Comparison of ENCODE assay signal across 1 cellular context in the genomic region with DNA sequence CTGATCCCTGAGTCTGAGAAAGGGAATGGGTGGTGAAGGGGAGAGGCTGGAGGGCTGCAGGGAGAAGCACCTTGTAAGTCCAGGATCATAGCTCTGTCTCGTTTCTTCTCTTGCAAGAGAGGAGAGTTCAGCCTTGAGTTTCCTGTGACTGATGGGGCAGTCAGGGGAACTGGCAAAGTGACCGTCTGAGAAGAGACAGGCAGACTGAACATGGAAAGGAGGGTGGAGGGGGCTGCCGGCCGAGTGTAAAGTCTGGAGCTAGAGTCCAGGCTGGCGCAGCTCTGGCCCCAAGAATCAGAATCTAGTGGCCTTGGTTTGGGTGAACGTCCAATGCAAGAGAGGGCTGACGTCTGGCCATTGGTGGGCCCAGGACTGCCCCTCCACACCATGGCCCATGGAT.
TF ChIP-seq lines count a peak whose summit lies in the region.

No MANE protein-coding gene starts in this region.

TF ChIP-seq in GM23338, 12 proteins besides CTCF, POLR2A, EP300 and RAD21 (continued from another document):
- TF ChIP-seq POLR2AphosphoS5 (IDR thresholded peaks at IDR 0.05; ENCODE audit: low read depth) (no peak), NANOG (IDR thresholded peaks at IDR 0.05; ENCODE audit: borderline replicate concordance) (no peak), ZNF331 (CRISPR knock-in tag; IDR thresholded peaks at IDR 0.05; ENCODE audit: low read depth) (no peak), ZNF114 (CRISPR knock-in tag; IDR thresholded peaks at IDR 0.05) (no peak), EZH2 (IDR thresholded peaks at IDR 0.05; ENCODE audit: low read depth, unreplicated experiment) (no peak), STAT1 (IDR thresholded peaks at IDR 0.05; ENCODE audit: unreplicated experiment) (no peak), JUNB (IDR thresholded peaks at IDR 0.05; ENCODE audit: unreplicated experiment) (no peak), EZH2phosphoT487 (IDR thresholded peaks at IDR 0.05; ENCODE audit: unreplicated experiment) (no peak)
- TF ChIP-seq, protein P1, sequence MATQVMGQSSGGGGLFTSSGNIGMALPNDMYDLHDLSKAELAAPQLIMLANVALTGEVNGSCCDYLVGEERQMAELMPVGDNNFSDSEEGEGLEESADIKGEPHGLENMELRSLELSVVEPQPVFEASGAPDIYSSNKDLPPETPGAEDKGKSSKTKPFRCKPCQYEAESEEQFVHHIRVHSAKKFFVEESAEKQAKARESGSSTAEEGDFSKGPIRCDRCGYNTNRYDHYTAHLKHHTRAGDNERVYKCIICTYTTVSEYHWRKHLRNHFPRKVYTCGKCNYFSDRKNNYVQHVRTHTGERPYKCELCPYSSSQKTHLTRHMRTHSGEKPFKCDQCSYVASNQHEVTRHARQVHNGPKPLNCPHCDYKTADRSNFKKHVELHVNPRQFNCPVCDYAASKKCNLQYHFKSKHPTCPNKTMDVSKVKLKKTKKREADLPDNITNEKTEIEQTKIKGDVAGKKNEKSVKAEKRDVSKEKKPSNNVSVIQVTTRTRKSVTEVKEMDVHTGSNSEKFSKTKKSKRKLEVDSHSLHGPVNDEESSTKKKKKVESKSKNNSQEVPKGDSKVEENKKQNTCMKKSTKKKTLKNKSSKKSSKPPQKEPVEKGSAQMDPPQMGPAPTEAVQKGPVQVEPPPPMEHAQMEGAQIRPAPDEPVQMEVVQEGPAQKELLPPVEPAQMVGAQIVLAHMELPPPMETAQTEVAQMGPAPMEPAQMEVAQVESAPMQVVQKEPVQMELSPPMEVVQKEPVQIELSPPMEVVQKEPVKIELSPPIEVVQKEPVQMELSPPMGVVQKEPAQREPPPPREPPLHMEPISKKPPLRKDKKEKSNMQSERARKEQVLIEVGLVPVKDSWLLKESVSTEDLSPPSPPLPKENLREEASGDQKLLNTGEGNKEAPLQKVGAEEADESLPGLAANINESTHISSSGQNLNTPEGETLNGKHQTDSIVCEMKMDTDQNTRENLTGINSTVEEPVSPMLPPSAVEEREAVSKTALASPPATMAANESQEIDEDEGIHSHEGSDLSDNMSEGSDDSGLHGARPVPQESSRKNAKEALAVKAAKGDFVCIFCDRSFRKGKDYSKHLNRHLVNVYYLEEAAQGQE (IDR thresholded peaks at IDR 0.05; ENCODE audit: unreplicated experiment), result no peak
- TF ChIP-seq, protein P2, sequence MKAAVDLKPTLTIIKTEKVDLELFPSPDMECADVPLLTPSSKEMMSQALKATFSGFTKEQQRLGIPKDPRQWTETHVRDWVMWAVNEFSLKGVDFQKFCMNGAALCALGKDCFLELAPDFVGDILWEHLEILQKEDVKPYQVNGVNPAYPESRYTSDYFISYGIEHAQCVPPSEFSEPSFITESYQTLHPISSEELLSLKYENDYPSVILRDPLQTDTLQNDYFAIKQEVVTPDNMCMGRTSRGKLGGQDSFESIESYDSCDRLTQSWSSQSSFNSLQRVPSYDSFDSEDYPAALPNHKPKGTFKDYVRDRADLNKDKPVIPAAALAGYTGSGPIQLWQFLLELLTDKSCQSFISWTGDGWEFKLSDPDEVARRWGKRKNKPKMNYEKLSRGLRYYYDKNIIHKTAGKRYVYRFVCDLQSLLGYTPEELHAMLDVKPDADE (IDR thresholded peaks at IDR 0.05), result no peak
- TF ChIP-seq, protein P3, sequence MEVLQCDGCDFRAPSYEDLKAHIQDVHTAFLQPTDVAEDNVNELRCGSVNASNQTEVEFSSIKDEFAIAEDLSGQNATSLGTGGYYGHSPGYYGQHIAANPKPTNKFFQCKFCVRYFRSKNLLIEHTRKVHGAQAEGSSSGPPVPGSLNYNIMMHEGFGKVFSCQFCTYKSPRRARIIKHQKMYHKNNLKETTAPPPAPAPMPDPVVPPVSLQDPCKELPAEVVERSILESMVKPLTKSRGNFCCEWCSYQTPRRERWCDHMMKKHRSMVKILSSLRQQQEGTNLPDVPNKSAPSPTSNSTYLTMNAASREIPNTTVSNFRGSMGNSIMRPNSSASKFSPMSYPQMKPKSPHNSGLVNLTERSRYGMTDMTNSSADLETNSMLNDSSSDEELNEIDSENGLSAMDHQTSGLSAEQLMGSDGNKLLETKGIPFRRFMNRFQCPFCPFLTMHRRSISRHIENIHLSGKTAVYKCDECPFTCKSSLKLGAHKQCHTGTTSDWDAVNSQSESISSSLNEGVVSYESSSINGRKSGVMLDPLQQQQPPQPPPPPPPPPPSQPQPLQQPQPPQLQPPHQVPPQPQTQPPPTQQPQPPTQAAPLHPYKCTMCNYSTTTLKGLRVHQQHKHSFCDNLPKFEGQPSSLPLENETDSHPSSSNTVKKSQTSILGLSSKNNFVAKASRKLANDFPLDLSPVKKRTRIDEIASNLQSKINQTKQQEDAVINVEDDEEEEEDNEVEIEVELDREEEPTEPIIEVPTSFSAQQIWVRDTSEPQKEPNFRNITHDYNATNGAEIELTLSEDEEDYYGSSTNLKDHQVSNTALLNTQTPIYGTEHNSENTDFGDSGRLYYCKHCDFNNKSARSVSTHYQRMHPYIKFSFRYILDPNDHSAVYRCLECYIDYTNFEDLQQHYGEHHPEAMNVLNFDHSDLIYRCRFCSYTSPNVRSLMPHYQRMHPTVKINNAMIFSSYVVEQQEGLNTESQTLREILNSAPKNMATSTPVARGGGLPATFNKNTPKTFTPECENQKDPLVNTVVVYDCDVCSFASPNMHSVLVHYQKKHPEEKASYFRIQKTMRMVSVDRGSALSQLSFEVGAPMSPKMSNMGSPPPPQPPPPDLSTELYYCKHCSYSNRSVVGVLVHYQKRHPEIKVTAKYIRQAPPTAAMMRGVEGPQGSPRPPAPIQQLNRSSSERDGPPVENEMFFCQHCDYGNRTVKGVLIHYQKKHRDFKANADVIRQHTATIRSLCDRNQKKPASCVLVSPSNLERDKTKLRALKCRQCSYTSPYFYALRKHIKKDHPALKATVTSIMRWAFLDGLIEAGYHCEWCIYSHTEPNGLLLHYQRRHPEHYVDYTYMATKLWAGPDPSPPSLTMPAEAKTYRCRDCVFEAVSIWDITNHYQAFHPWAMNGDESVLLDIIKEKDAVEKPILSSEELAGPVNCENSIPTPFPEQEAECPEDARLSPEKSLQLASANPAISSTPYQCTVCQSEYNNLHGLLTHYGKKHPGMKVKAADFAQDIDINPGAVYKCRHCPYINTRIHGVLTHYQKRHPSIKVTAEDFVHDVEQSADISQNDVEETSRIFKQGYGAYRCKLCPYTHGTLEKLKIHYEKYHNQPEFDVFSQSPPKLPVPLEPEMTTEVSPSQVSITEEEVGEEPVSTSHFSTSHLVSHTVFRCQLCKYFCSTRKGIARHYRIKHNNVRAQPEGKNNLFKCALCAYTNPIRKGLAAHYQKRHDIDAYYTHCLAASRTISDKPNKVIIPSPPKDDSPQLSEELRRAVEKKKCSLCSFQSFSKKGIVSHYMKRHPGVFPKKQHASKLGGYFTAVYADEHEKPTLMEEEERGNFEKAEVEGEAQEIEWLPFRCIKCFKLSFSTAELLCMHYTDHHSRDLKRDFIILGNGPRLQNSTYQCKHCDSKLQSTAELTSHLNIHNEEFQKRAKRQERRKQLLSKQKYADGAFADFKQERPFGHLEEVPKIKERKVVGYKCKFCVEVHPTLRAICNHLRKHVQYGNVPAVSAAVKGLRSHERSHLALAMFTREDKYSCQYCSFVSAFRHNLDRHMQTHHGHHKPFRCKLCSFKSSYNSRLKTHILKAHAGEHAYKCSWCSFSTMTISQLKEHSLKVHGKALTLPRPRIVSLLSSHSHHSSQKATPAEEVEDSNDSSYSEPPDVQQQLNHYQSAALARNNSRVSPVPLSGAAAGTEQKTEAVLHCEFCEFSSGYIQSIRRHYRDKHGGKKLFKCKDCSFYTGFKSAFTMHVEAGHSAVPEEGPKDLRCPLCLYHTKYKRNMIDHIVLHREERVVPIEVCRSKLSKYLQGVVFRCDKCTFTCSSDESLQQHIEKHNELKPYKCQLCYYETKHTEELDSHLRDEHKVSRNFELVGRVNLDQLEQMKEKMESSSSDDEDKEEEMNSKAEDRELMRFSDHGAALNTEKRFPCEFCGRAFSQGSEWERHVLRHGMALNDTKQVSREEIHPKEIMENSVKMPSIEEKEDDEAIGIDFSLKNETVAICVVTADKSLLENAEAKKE (CRISPR knock-in tag; IDR thresholded peaks at IDR 0.05), result no peak
